ENCODE assay signal across 9 cellular contexts in the genomic region with DNA sequence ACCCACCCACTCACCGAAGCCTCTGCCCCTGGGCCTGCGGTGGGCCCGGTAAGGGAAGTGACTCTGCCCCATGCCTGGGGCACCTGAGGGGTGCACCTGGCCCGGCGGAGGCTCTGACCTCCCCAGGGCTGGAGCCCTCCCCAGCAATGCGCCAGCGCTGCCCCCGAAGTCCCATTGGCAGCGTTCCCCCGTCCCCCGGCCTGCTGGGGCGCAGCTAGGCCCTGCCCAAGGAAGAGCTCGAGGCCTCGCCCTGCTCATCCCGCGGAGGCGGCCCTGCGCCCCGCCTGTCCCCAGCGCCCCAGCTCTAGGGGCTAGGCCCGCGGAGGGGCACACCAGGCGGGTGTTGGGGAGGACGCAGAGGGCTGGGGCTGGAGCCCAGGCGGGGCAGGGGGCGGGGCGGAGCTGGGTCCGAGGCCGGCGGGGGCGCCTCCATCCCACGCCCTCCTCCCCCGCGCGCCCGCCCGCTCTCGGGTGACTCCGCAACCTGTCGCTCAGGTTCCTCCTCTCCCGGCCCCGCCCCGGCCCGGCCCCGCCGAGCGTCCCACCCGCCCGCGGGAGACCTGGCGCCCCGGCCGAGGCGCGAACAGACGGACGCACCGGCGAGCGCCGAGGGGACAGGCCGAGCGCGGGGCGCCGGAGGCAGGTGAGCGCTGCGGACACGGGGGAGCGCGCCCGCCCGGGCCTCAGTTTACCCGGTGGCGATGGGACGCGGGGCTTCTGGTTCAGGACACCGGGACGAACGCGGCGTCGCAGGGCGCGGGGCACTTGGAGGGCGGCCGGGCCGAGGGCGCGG. TPM values are rescaled to one million over a fixed set of nuclear protein-coding genes. Genes with fewer than 3 reads are reported as not detected.
DNase-seq lines count a peak whose midpoint lies in the region; ATAC-seq and TF ChIP-seq lines count a peak whose summit lies in the region.
"Had no signal": no experiment of that assay in that cellular context is flagged by ENCODE, and none has a peak within 500 bp of the region (broad histone marks: within the 10 kb centered on the region; RNA-seq: fewer than 3 reads in every experiment).

A gene (plus strand): TSS at position 586 of the 793 bp plus-strand sequence. CDS start 3,177 bp downstream, outside the sequence.

- no peak within 1 kb of the TSS for H2BK120ac ChIP-seq in H9 (ENCODE audit: low read depth, low read length, poor library complexity, severe bottlenecking)

- no peak within 1 kb of the TSS for H3K23ac ChIP-seq in H9 (ENCODE audit: insufficient read length, low read depth, low read length)

- no peak within 1 kb of the TSS for H2BK12ac ChIP-seq in H9 (ENCODE audit: insufficient read length, low read depth, low read length)

- peaks cover 0 to 8% (median 7%) of the 10 kb centered on the region in 3 experiments; a peak in 2 of 7 replicates for H3K36me3 Mint-ChIP-seq in H9 (ENCODE audit: insufficient read depth in 1 of 3, low read depth in 3 of 3)

- no peaks in the 10 kb centered on the region for H3K36me3 ChIP-seq in hepatocyte (replicated peaks; ENCODE audit: insufficient read depth, low read depth)
- peaks cover 8% of the 10 kb centered on the region for H3K36me3 ChIP-seq in skeletal muscle satellite cell (ENCODE audit: insufficient read depth, low read length)

- H3K9me2 ChIP-seq in hepatocyte (replicated peaks; ENCODE audit: insufficient read depth) = no peaks in the 10 kb centered on the region

- H2AFZ ChIP-seq in H9 (ENCODE audit: low read length) (no peak within 1 kb of the TSS), hepatocyte (no peak within 1 kb of the TSS)

- H4K8ac ChIP-seq in H9 (replicated peaks; ENCODE audit: insufficient read length, low read depth, low read length) = no peak within 1 kb of the TSS

- peaks cover 5% of the 10 kb centered on the region; the same call in 1 of the 2 replicates for H3K4me1 ChIP-seq in H9 (ENCODE audit: insufficient read depth, low read length)
- H3K4me1 ChIP-seq in hepatocyte (ENCODE audit: insufficient read depth) = peaks cover 51% of the 10 kb centered on the region
- H3K4me1 ChIP-seq in skeletal muscle satellite cell (ENCODE audit: control insufficient read depth, insufficient read depth, low read length) = peaks cover 49% of the 10 kb centered on the region

- no peaks in the 10 kb centered on the region for H4K20me1 ChIP-seq in H9 (ENCODE audit: control insufficient read depth, insufficient read depth, insufficient read length)
- no peaks in the 10 kb centered on the region for H4K20me1 ChIP-seq in hepatocyte (ENCODE audit: insufficient read depth, poor library complexity, severe bottlenecking)

- no peak within 1 kb of the TSS for H4K5ac ChIP-seq in H9 (ENCODE audit: insufficient read length, low read depth, low read length)

- H3K27ac ChIP-seq in H9 (ENCODE audit: insufficient read length, low read depth, low read length) = no peak within 1 kb of the TSS
- H3K27ac ChIP-seq in hepatocyte = peak within 1 kb of the TSS; percentile 99
- H3K27ac ChIP-seq: SK-N-MC had no signal

- H3K27me3 Mint-ChIP-seq in H9 (ENCODE audit: low read depth) = no peaks in the 10 kb centered on the region

- H3K9ac ChIP-seq in H9 (ENCODE audit: extremely low read depth, insufficient read length, low read length) = no peak within 1 kb of the TSS
- peak within 1 kb of the TSS; percentile 63 for H3K9ac ChIP-seq in skeletal muscle satellite cell (ENCODE audit: low read depth, low read length)

- H3K4ac ChIP-seq in H9 (ENCODE audit: low read depth, low read length) = no peak within 1 kb of the TSS

- WGBS in H9 (ENCODE audit: extremely low coverage, insufficient read length, low lambda C conversion rate) = no CpG with 5 or more reads among the region's 90 CpGs
- 27% methylated on average over 27 of the region's 90 CpGs for whole genome bisulfite sequencing in hepatocyte (ENCODE audit: low lambda C conversion rate, missing lambda C conversion rate)

- H3K4me2 ChIP-seq in H9 (ENCODE audit: insufficient read depth, insufficient read length, low read length) (peak within 1 kb of the TSS; percentile 33), hepatocyte (peak within 1 kb of the TSS; percentile 96), skeletal muscle satellite cell (ENCODE audit: low read length) (peak within 1 kb of the TSS; percentile 78)

- no peaks in the 10 kb centered on the region for H3K79me2 ChIP-seq in H9 (ENCODE audit: insufficient read depth, low read length)
- peaks cover 54% of the 10 kb centered on the region for H3K79me2 ChIP-seq in hepatocyte

- H3K18ac ChIP-seq in H9 (ENCODE audit: insufficient read length, low read depth, low read length) = no peak within 1 kb of the TSS

- H3T11ph ChIP-seq in H9 (ENCODE audit: low read length) = no peak within 1 kb of the TSS

- no peaks in the 10 kb centered on the region for H3K9me3 ChIP-seq in H9 (ENCODE audit: control insufficient read depth, low read depth, low read length)
- H3K9me3 ChIP-seq in hepatocyte (ENCODE audit: low read depth) = no peaks in the 10 kb centered on the region
- H3K9me3 ChIP-seq in skeletal muscle satellite cell (replicated peaks; ENCODE audit: low read length) = no peaks in the 10 kb centered on the region

- no peak within 1 kb of the TSS for H2BK5ac ChIP-seq in H9 (ENCODE audit: insufficient read length, low read length)

- no peak within 1 kb of the TSS for H2BK20ac ChIP-seq in H9 (ENCODE audit: low read depth, low read length, poor library complexity, severe bottlenecking)

- H3K23me2 ChIP-seq in H9 (ENCODE audit: insufficient read length, low read depth, low read length, poor library complexity, severe bottlenecking) = peaks cover 3% of the 10 kb centered on the region

- H3K4me1 Mint-ChIP-seq in H9 = peaks cover 15 to 29% of the 10 kb centered on the region in 2 experiments

- H3K14ac ChIP-seq in H9 (ENCODE audit: insufficient read depth, low read length) = no peak within 1 kb of the TSS; the same call in 1 of the 2 replicates

- no peaks in the 10 kb centered on the region for H3K27me3 ChIP-seq in H9 (ENCODE audit: insufficient read depth, low read length)
- H3K27me3 ChIP-seq in hepatocyte = no peaks in the 10 kb centered on the region
- no peaks in the 10 kb centered on the region for H3K27me3 ChIP-seq in skeletal muscle satellite cell (ENCODE audit: control insufficient read depth, insufficient read depth, low read length)

- TF ChIP-seq CTCF in H9 (conservative IDR thresholded peaks at IDR 0.05) (no peak), hepatocyte (IDR thresholded peaks at IDR 0.05; ENCODE audit: poor library complexity) (no peak)

- no peak within 1 kb of the TSS for H4K91ac ChIP-seq in H9 (ENCODE audit: insufficient read length, low read depth, low read length)

- H2AK5ac ChIP-seq in H9 (ENCODE audit: insufficient read length, low read length) = no peak within 1 kb of the TSS

- no peaks in the 10 kb centered on the region for H3K9me3 Mint-ChIP-seq in H9

- H3K4me3 ChIP-seq in hepatocyte = peak within 1 kb of the TSS; percentile 87
- H3K4me3 ChIP-seq in skeletal muscle satellite cell (ENCODE audit: low read length) = peak within 1 kb of the TSS; percentile 66
- H3K4me3 ChIP-seq: SK-N-MC had no signal

- H3K56ac ChIP-seq in H9 (ENCODE audit: insufficient read length, low read depth, low read length) = no peak within 1 kb of the TSS

- H3K27ac Mint-ChIP-seq in H9 = peak within 1 kb of the TSS in 2 of 3 experiments; percentile 52 to 68; a peak in 2 of 7 replicates

- peak within 1 kb of the TSS; percentile 70 to 71 for H3K4me3 Mint-ChIP-seq in H9

- H3K79me1 ChIP-seq in H9 (ENCODE audit: insufficient read depth, low read depth, low read length, poor library complexity, severe bottlenecking) = no peaks in the 10 kb centered on the region

- no peak within 1 kb of the TSS for H2BK15ac ChIP-seq in H9 (ENCODE audit: low read depth, low read length)

- peak; percentile 45 for DNase-seq in H9
- peak; percentile 37 for DNase-seq in activated CD8-positive, alpha-beta memory T cell treated with anti-CD3 and anti-CD28 coated beads, Interleukin-2, amount 50 U/mL, for 4 hours
- DNase-seq in hepatocyte (ENCODE audit: low spot score) = peak; percentile 84
- no peak for DNase-seq in Kasumi-1 (lab: John Stamatoyannopoulos, UW)
- no peak for DNase-seq in SIG-M5 (lab: John Stamatoyannopoulos, UW)
- DNase-seq in RPMI8226 = no peak

- ATAC-seq in HG03460 (IDR thresholded peaks at IDR 0.05; ENCODE audit: unreplicated experiment) = no peak

RNA-seq across cellular contexts. Expression of the gene that starts here (rescaled TPM):
- total RNA-seq in H9 (2021) = 92.8 and 101 TPM in 2 replicates
- total RNA-seq in hepatocyte = 135 and 157 TPM in 2 replicates
- polyA plus RNA-seq in hepatocyte = 310 and 339 TPM in 2 replicates
- 10.4 and 19.4 TPM in 2 replicates for total RNA-seq in skeletal muscle satellite cell (2012; rRNA removed)

Comparison
In these comparisons a context has a peak if more than half of its experiments do, and no peak if none do; other contexts are left out.
1. DNase-seq: peak in H9 (single experiment), activated CD8-positive, alpha-beta memory T cell treated with anti-CD3 and anti-CD28 coated beads, Interleukin-2, amount 50 U/mL, for 4 hours (single experiment) and hepatocyte (single experiment); none in Kasumi-1 (0 of 2), SIG-M5 (single experiment) and RPMI8226 (single experiment).
2. H3K4me2 ChIP-seq: peak in every context shown above with its lines; median percentile 96 in hepatocyte; 78 in skeletal muscle satellite cell; 33 in H9.